ENCODE assay signal across 1 cellular context in the genomic region with DNA sequence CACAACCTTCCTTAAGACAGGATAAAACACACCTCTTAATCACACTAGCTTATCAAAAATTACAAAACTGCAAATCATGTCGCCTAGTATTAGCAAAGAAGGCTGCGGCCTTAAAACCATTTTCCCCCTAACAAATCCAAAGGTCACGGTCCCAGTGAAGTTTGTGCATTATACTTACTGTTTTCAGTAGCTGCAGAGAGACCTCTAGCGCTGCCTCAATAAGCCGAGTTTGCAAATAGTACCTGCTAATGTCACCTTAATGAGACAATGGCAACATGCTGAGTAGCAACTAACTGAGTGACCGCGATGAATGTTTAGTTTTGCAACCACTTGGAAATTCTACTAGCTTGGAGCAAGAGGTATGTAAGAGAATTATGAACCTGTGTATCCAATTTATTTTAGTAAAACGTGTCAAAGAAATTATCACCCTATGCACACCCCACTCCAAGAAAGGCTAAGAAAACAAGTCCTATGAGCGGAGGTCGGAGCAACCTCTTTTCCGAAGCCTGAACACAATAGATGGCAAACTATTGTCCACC.
TF ChIP-seq lines count a peak whose summit lies in the region.

No MANE protein-coding gene starts in this region.

TF ChIP-seq in GM23338, 12 proteins besides CTCF, POLR2A, EP300 and RAD21 (continued from another document):
- TF ChIP-seq POLR2AphosphoS5 (IDR thresholded peaks at IDR 0.05; ENCODE audit: low read depth) (no peak), REST (IDR thresholded peaks at IDR 0.05; ENCODE audit: unreplicated experiment) (no peak)
